1 cellular context compared by ENCODE assay signal in genomic region chr7:44081266-44081748, GRCh38.
TF ChIP-seq lines count a peak whose summit lies in the region.

No MANE protein-coding gene starts in this region.

TF ChIP-seq in K562, 482 proteins besides CTCF, POLR2A, EP300 and RAD21 (continues in another document):
- TF ChIP-seq RBFOX2 (IDR thresholded peaks at IDR 0.05; ENCODE audit: low read depth, low read length) (no peak), ZBTB9 (CRISPR knock-in tag; IDR thresholded peaks at IDR 0.05) (0 out of 2 replicates have a peak, but pooled peaks have one; percentile 61), GATAD2B (IDR thresholded peaks at IDR 0.05; ENCODE audit: borderline replicate concordance) (peak; percentile 79), SMARCA5 (IDR thresholded peaks at IDR 0.05) (no peak), MEF2D (tag; conservative IDR thresholded peaks at IDR 0.05; ENCODE audit: low read depth) (0 out of 2 replicates have a peak, but pooled peaks have one; percentile 63), FOXA3 (CRISPR knock-in tag; conservative IDR thresholded peaks at IDR 0.05 in 1 of 2, IDR thresholded peaks at IDR 0.05 in 1 of 2) (0 out of 4 replicates have a peak, but pooled peaks have one; percentile 32 to 56), JUN (IDR thresholded peaks at IDR 0.05; ENCODE audit: borderline replicate concordance, low read depth, low read length) (no peak), JUN (CRISPR knock-in tag; IDR thresholded peaks at IDR 0.05; ENCODE audit: borderline replicate concordance) (no peak), L3MBTL2 (IDR thresholded peaks at IDR 0.05) (peak; percentile 16; the same call in 1 of the 2 replicates), CTBP1 (IDR thresholded peaks at IDR 0.05; ENCODE audit: borderline replicate concordance) (peak; percentile 48; the same call in 1 of the 2 replicates), LEF1 (IDR thresholded peaks at IDR 0.05) (peak; percentile 66), MTA2 (IDR thresholded peaks at IDR 0.05; ENCODE audit: low read depth) (peak; percentile 96), TEAD1 (CRISPR knock-in tag; IDR thresholded peaks at IDR 0.05) (peak in 1 of 2 experiments; percentile 81; a peak in 2 of 4 replicates), CBFA2T3 (IDR thresholded peaks at IDR 0.05) (peak; percentile 99), SIX5 (IDR thresholded peaks at IDR 0.05; ENCODE audit: borderline replicate concordance in 1 of 2, insufficient read depth in 1 of 2, low read depth in 1 of 2, low read length in 2 of 2) (no peak), EP400 (IDR thresholded peaks at IDR 0.05) (peak; percentile 18), IFI16 (CRISPR knock-in tag; IDR thresholded peaks at IDR 0.05) (no peak), CHD7 (IDR thresholded peaks at IDR 0.05; ENCODE audit: low read depth, low read length) (no peak), BCOR (IDR thresholded peaks at IDR 0.05) (peak; percentile 89), BHLHE40 (IDR thresholded peaks at IDR 0.05; ENCODE audit: low read length) (peak; percentile 93), KDM2B (CRISPR knock-in tag; IDR thresholded peaks at IDR 0.05) (no peak), KLF16 (IDR thresholded peaks at IDR 0.05) (peak; percentile 98), NCOR1 (IDR thresholded peaks at IDR 0.05) (peak; percentile 97), ZNF766 (CRISPR knock-in tag; conservative IDR thresholded peaks at IDR 0.05) (peak; percentile 96), CAMTA2 (CRISPR knock-in tag; conservative IDR thresholded peaks at IDR 0.05) (no peak), CBFA2T2 (conservative IDR thresholded peaks at IDR 0.05) (peak; percentile 99), ETV1 (tag; conservative IDR thresholded peaks at IDR 0.05; ENCODE audit: low read depth) (peak; percentile 45; the same call in 1 of the 2 replicates), PURB (CRISPR knock-in tag; IDR thresholded peaks at IDR 0.05; ENCODE audit: low read depth) (no peak), MTA1 (IDR thresholded peaks at IDR 0.05; ENCODE audit: borderline replicate concordance) (peak; percentile 54; the same call in 1 of the 2 replicates), PML (IDR thresholded peaks at IDR 0.05; ENCODE audit: low read length) (peak; percentile 97), FOXK2 (conservative IDR thresholded peaks at IDR 0.05 in 1 of 2, IDR thresholded peaks at IDR 0.05 in 1 of 2; ENCODE audit: low read depth in 2 of 2) (0 out of 4 replicates have a peak, but pooled peaks of 1 of the 2 experiments have one; percentile 43), MAFF (IDR thresholded peaks at IDR 0.05; ENCODE audit: low read length) (0 out of 2 replicates have a peak, but pooled peaks have one; percentile 0), TSHZ1 (CRISPR knock-in tag; IDR thresholded peaks at IDR 0.05) (no peak), TBL1XR1 (IDR thresholded peaks at IDR 0.05; ENCODE audit: low read length in 2 of 2) (peak in 1 of 2 experiments; percentile 80; a peak in 2 of 4 replicates), ILK (tag; IDR thresholded peaks at IDR 0.05; ENCODE audit: borderline replicate concordance, low read depth) (no peak), CBFB (CRISPR knock-in tag; IDR thresholded peaks at IDR 0.05) (no peak), NFATC3 (IDR thresholded peaks at IDR 0.05) (no peak), ZNF23 (CRISPR knock-in tag; IDR thresholded peaks at IDR 0.05) (no peak), SOX6 (IDR thresholded peaks at IDR 0.05) (peak; percentile 92), PREB (CRISPR knock-in tag; IDR thresholded peaks at IDR 0.05) (peak; percentile 60; the same call in 1 of the 2 replicates), ZKSCAN8 (CRISPR knock-in tag; IDR thresholded peaks at IDR 0.05) (0 out of 2 replicates have a peak, but pooled peaks have one; percentile 55), TARDBP (IDR thresholded peaks at IDR 0.05) (peak; percentile 86), ZBED1 (IDR thresholded peaks at IDR 0.05) (peak; percentile 72; the same call in 1 of the 2 replicates), ZNF395 (CRISPR knock-in tag; IDR thresholded peaks at IDR 0.05) (peak; percentile 98), CXXC5 (CRISPR knock-in tag; IDR thresholded peaks at IDR 0.05) (peak; percentile 76), NEUROD1 (IDR thresholded peaks at IDR 0.05; ENCODE audit: borderline replicate concordance, low read depth, low read length, partially characterized antibody) (no peak), ID3 (CRISPR knock-in tag; IDR thresholded peaks at IDR 0.05) (no peak), ID3 (tag; IDR thresholded peaks at IDR 0.05) (peak; percentile 76)
